In the genomic region with DNA sequence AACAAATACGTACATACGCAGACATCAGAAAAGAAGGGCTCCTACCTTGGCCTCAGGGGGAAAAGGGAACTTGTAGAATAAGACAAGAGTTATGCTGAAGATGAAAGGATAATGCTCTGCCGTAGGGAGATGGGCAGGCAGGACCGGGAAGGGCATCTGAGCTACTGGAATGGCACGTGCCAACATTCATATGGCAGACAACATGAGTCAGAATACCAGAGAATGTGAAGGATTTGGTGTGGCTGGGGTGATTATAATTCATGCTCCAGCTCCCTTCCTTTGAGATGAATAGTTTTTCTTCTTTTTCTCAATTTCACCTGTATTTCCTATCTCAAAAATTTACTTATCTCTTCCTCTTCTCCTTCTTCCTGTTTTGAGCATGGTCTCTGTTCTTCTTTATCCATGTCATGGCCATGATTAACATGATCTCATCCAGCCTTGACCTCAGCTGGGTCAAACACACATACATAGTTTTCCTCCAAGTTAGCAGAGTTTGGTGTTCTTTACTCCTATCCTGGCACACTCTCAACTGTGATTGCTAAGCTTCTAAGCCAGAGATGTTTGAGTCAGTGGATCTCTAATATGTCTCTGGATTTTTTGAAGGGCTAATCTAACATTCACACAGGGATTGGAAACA, we compare ENCODE assay signal across 1 cellular context.
TF ChIP-seq lines count a peak whose summit lies in the region.

No MANE protein-coding gene starts in this region.

TF ChIP-seq in IMR-90, 13 proteins besides CTCF, POLR2A, EP300 and RAD21:
- TF ChIP-seq, protein P1, sequence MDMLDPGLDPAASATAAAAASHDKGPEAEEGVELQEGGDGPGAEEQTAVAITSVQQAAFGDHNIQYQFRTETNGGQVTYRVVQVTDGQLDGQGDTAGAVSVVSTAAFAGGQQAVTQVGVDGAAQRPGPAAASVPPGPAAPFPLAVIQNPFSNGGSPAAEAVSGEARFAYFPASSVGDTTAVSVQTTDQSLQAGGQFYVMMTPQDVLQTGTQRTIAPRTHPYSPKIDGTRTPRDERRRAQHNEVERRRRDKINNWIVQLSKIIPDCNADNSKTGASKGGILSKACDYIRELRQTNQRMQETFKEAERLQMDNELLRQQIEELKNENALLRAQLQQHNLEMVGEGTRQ (IDR thresholded peaks at IDR 0.05; ENCODE audit: low read depth, low read length) = no peak
- TF ChIP-seq MAFK (IDR thresholded peaks at IDR 0.05; ENCODE audit: low read depth, low read length) (no peak), NFE2L2 (IDR thresholded peaks at IDR 0.05; ENCODE audit: low read depth, low read length) (no peak), FOS (IDR thresholded peaks at IDR 0.05; ENCODE audit: low read depth, low read length) (no peak), MAZ (IDR thresholded peaks at IDR 0.05; ENCODE audit: borderline replicate concordance, low read depth, low read length) (no peak), RCOR1 (IDR thresholded peaks at IDR 0.05; ENCODE audit: insufficient replicate concordance, low read length) (no peak), SMC3 (IDR thresholded peaks at IDR 0.05; ENCODE audit: low read depth, low read length) (no peak), MXI1 (IDR thresholded peaks at IDR 0.05; ENCODE audit: borderline replicate concordance, low read depth, low read length) (no peak), RFX5 (IDR thresholded peaks at IDR 0.05; ENCODE audit: low read depth, low read length) (no peak), CEBPB (IDR thresholded peaks at IDR 0.05; ENCODE audit: low read depth, low read length) (no peak), BHLHE40 (IDR thresholded peaks at IDR 0.05; ENCODE audit: low read depth, low read length) (no peak), CHD1 (IDR thresholded peaks at IDR 0.05; ENCODE audit: low read depth, low read length) (no peak)
- TF ChIP-seq, protein P2, sequence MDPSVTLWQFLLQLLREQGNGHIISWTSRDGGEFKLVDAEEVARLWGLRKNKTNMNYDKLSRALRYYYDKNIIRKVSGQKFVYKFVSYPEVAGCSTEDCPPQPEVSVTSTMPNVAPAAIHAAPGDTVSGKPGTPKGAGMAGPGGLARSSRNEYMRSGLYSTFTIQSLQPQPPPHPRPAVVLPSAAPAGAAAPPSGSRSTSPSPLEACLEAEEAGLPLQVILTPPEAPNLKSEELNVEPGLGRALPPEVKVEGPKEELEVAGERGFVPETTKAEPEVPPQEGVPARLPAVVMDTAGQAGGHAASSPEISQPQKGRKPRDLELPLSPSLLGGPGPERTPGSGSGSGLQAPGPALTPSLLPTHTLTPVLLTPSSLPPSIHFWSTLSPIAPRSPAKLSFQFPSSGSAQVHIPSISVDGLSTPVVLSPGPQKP (IDR thresholded peaks at IDR 0.05; ENCODE audit: borderline replicate concordance, low read depth, low read length) = no peak
